In genomic region chr16:61306204-61306603, GRCh38 we compare ENCODE assay signal across 6 cellular contexts.
"Had no signal": no experiment of that assay in that cellular context is flagged by ENCODE, and none has a peak within 500 bp of the region (broad histone marks: within the 10 kb centered on the region; RNA-seq: fewer than 3 reads in every experiment).

No MANE protein-coding gene starts in this region.

- H3K27ac ChIP-seq: HL-60 had no signal

- ATAC-seq: K562 had no signal

- FAIRE-seq: HTR-8/SVneo, K562 had no signal

- DNase-seq: IMR-90, KBM-7, KG1 had no signal

- H3K4me3 ChIP-seq: K562 had no signal
